ENCODE assay signal across 19 cellular contexts in genomic region chr10:84552478-84552877, GRCh38.
"Had no signal": no experiment of that assay in that cellular context is flagged by ENCODE, and none has a peak within 500 bp of the region (broad histone marks: within the 10 kb centered on the region; RNA-seq: fewer than 3 reads in every experiment).

No MANE protein-coding gene starts in this region.

- DNase-seq: activated CD4-positive, alpha-beta memory T cell treated with anti-CD3 and anti-CD28 coated beads for 36 hours; activated CD4-positive, alpha-beta T cell treated with anti-CD3 and anti-CD28 coated beads for 1 hour; activated gamma-delta T cell; activated T-cell treated with anti-CD3 and anti-CD28 coated beads, Interleukin-2, amount 50 U/mL, for 48 hours; central memory CD4-positive, alpha-beta T cell; effector CD4-positive, alpha-beta T cell; gastrocnemius medialis; heart left ventricle; left colon; pancreas; stimulated activated naive CD8-positive, alpha-beta T cell treated with anti-CD3 and anti-CD28 coated beads, Interleukin-15, Interleukin-2, amounts not matched to agents 100 U/mL and 50 U/mL, for 24 hours; T-helper 9 cell; transverse colon had no signal

- H3K27ac ChIP-seq: coronary artery, gastrocnemius medialis, heart left ventricle, pancreas, transverse colon, vagina had no signal

- H3K36me3 Mint-ChIP-seq: activated CD4-positive, alpha-beta memory T cell treated with anti-CD3 and anti-CD28 coated beads for 36 hours; activated naive CD8-positive, alpha-beta T cell; brain had no signal

- H3K27me3 ChIP-seq: gastrocnemius medialis, pancreas, transverse colon, vagina had no signal

- H3K27me3 Mint-ChIP-seq: brain had no signal

- FAIRE-seq: islet of Langerhans, pancreas had no signal

- H3K4me1 ChIP-seq: gastrocnemius medialis, heart left ventricle, pancreas, transverse colon, vagina had no signal

- ATAC-seq: gastrocnemius medialis; heart left ventricle; left colon; pancreas; sciatic nerve; stimulated activated naive CD8-positive, alpha-beta T cell treated with anti-CD3 and anti-CD28 coated beads, Interleukin-15, Interleukin-2, amounts not matched to agents 100 U/mL and 50 U/mL, for 24 hours had no signal

- H3K4me3 ChIP-seq: coronary artery, gastrocnemius medialis, heart left ventricle, pancreas, transverse colon, vagina had no signal

- H3K36me3 ChIP-seq: gastrocnemius medialis, heart left ventricle, pancreas, transverse colon, vagina had no signal

- H3K9me3 ChIP-seq: gastrocnemius medialis, heart left ventricle, pancreas, transverse colon, vagina had no signal

- H3K27ac Mint-ChIP-seq: activated CD4-positive, alpha-beta memory T cell treated with anti-CD3 and anti-CD28 coated beads for 36 hours; activated naive CD8-positive, alpha-beta T cell; brain had no signal

- H3K4me3 Mint-ChIP-seq: activated CD4-positive, alpha-beta memory T cell treated with anti-CD3 and anti-CD28 coated beads for 36 hours; activated naive CD8-positive, alpha-beta T cell; brain had no signal

- H3K9me3 Mint-ChIP-seq: activated CD4-positive, alpha-beta memory T cell treated with anti-CD3 and anti-CD28 coated beads for 36 hours; brain had no signal
